In the genomic region with DNA sequence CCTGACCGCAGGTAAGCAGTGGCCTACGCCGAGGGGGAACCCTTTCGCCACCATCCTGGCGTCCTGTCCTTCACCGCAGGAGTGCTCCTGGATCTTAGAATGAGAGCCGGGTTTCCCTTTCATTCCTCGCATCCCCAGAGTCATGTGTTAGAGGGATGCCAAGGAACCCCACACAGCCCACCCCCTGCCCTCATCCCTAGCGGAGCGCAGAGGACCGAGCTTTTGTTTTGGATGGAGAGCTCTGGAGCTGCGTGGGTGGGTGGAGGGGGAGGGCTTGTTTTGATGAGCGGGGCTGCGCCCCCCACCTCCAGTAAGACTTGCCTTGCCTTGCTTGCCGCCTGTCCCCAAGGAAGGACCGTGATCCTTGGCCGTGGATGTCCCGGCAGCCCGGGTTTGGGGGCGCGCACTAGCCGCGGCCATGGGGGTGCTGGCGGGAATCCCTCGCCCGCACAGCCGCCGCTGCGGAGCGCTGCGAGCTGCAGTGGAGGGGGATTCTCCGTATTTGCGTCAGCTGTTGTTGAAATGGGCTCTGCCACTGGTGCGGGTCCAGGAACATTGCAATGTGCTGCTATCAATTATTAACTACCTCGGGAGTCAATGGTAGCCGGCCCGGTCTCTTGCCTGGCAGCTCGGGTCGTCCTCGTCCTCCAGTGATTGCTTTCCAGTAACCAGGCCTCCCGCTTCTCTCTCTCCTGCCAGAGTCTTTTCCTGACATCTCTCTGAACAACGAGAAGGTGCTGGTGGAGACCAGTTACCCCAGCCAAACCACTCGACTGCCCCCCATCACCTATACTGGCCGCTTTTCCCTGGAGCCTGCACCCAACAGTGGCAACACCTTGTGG, we compare ENCODE assay signal across 8 cellular contexts. TPM values are rescaled to one million over a fixed set of nuclear protein-coding genes. Genes with fewer than 3 reads are reported as not detected.
DNase-seq lines count a peak whose midpoint lies in the region; ATAC-seq, FAIRE-seq and TF ChIP-seq lines count a peak whose summit lies in the region.

No MANE protein-coding gene starts in this region.

- no peaks in the 10 kb centered on the region for H3K36me3 ChIP-seq in HUES64 (ENCODE audit: insufficient read depth, low read length)

- peaks cover 65% of the 10 kb centered on the region for H3K36me3 Mint-ChIP-seq in stimulated activated effector memory CD8-positive, alpha-beta T cell treated with anti-CD3 and anti-CD28 coated beads, Interleukin-12 subunit alpha, Interleukin-12 subunit beta, amount 100 ng/mL, for 72 hours

- TF ChIP-seq CTCF in AG04450 (IDR thresholded peaks at IDR 0.05; ENCODE audit: low read depth, low read length), result no peak

- no peaks in the 10 kb centered on the region for H3K9me3 Mint-ChIP-seq in stimulated activated effector memory CD8-positive, alpha-beta T cell treated with anti-CD3 and anti-CD28 coated beads, Interleukin-12 subunit alpha, Interleukin-12 subunit beta, amount 100 ng/mL, for 72 hours

- no peaks in the 10 kb centered on the region; the same call in 1 of the 2 replicates for H3K4me1 ChIP-seq in HUES64 (ENCODE audit: insufficient read depth, low read length)

- H3K27me3 ChIP-seq in AG04450 (ENCODE audit: control insufficient read depth, insufficient read depth, low read length), result no peaks in the 10 kb centered on the region
- H3K27me3 ChIP-seq in HUES64 (ENCODE audit: insufficient read depth, low read length), result peaks cover 21% of the 10 kb centered on the region

- no peak for ATAC-seq in stimulated activated effector memory CD8-positive, alpha-beta T cell treated with anti-CD3 and anti-CD28 coated beads, Interleukin-12 subunit alpha, Interleukin-12 subunit beta, amount 100 ng/mL, for 72 hours

- no peak overlapping the region for H3K27ac ChIP-seq in AG04450 (ENCODE audit: low read depth, low read length)
- H3K27ac ChIP-seq in HUES64 (ENCODE audit: low read depth, low read length), result no peak overlapping the region; the same call in 1 of the 2 replicates

- peak; percentile 43 for DNase-seq in AG04450 (ENCODE audit: low read depth, low spot score)
- peak; percentile 31 for DNase-seq in activated naive CD4-positive, alpha-beta T cell treated with anti-CD3 and anti-CD28 coated beads, Interleukin-2, amount 50 U/mL, for 16 hours
- peak; percentile 36 for DNase-seq in iris pigment epithelial cell (ENCODE audit: low read depth)
- DNase-seq in stimulated activated effector memory CD8-positive, alpha-beta T cell treated with anti-CD3 and anti-CD28 coated beads, Interleukin-12 subunit alpha, Interleukin-12 subunit beta, amount 100 ng/mL, for 72 hours (ENCODE audit: low spot score in 2 of 2), result peak in 1 of 2 donors; percentile 69
- DNase-seq in GM19238 (ENCODE audit: insufficient read length, low spot score), result no peak
- no peak for DNase-seq in GM19239 (ENCODE audit: insufficient read length, low spot score)
- no peak for DNase-seq in SKM-1 treated with dmso at 0.1 percent for 144 hours (lab: John Stamatoyannopoulos, UW; ENCODE audit: unreplicated experiment)

- CTCF ChIA-PET in AG04450 (lab: Charles Lee), result interaction anchor here (0.5 to 3.4 kb wide), 5 partner anchors 27 to 114 kb away, joined by 3 to 32 read pairs (median 6); a partner anchor contains a TSS

- H3K4me1 Mint-ChIP-seq in stimulated activated effector memory CD8-positive, alpha-beta T cell treated with anti-CD3 and anti-CD28 coated beads, Interleukin-12 subunit alpha, Interleukin-12 subunit beta, amount 100 ng/mL, for 72 hours, result peaks cover 29% of the 10 kb centered on the region

- H3K4me3 Mint-ChIP-seq in stimulated activated effector memory CD8-positive, alpha-beta T cell treated with anti-CD3 and anti-CD28 coated beads, Interleukin-12 subunit alpha, Interleukin-12 subunit beta, amount 100 ng/mL, for 72 hours, result peak overlapping the region; percentile 84

- FAIRE-seq in GM19239 (lab: Jason Lieb, UNC), result no peak

- POLR2A ChIA-PET in AG04450 (lab: Yijun Ruan, JAX), result interaction anchor here (0.6 to 2.9 kb wide), 11 partner anchors 7 to 827 kb away, joined by 3 to 26 read pairs (median 7); a partner anchor contains a TSS

- WGBS in HUES64, result 13% methylated on average over 44 of the region's 44 CpGs

- peak overlapping the region; percentile 94 for H3K4me3 ChIP-seq in AG04450 (ENCODE audit: low read depth, low read length)
- peak overlapping the region; percentile 74 for H3K4me3 ChIP-seq in HUES64 (ENCODE audit: low read length)

- H3K9me3 ChIP-seq in AG04450 (ENCODE audit: control insufficient read depth, insufficient read depth, low read length) (peaks cover 8% of the 10 kb centered on the region; the same call in 1 of the 2 replicates), HUES64 (ENCODE audit: insufficient read depth, low read depth, low read length) (no peaks in the 10 kb centered on the region)

- peak overlapping the region; percentile 93 for H3K27ac Mint-ChIP-seq in stimulated activated effector memory CD8-positive, alpha-beta T cell treated with anti-CD3 and anti-CD28 coated beads, Interleukin-12 subunit alpha, Interleukin-12 subunit beta, amount 100 ng/mL, for 72 hours

- H3K9ac ChIP-seq in HUES64 (ENCODE audit: low read depth, low read length), result peak overlapping the region; percentile 92

RNA-seq across cellular contexts. Expression of a gene that starts 1.0 kb away (rescaled TPM):
- polyA plus RNA-seq in AG04450 (2011; rRNA removed), result 17.0 and 24.5 TPM in 2 replicates
- 32.1 and 36.9 TPM in 2 replicates for polyA minus RNA-seq in AG04450 (2011; rRNA and poly(A)+ RNA removed)
- 10.5 TPM for polyA plus RNA-seq in HUES64 (2013, experiment 1 of 2)
- polyA plus RNA-seq in HUES64 (2013, experiment 2 of 2), result 7.4 TPM

RNA-seq across cellular contexts. Expression of a gene that starts 27.4 kb away (rescaled TPM):
- polyA plus RNA-seq in AG04450 (2011; rRNA removed), result 24.7 and 36.9 TPM in 2 replicates
- 39.7 and 40.2 TPM in 2 replicates for polyA minus RNA-seq in AG04450 (2011; rRNA and poly(A)+ RNA removed)
- 24.9 TPM for polyA plus RNA-seq in HUES64 (2013, experiment 1 of 2)
- polyA plus RNA-seq in HUES64 (2013, experiment 2 of 2), result 31.8 TPM

Comparison
In these comparisons a context has a peak if more than half of its experiments do, and no peak if none do; other contexts are left out.
1. DNase-seq: peak in AG04450 (single experiment), activated naive CD4-positive, alpha-beta T cell treated with anti-CD3 and anti-CD28 coated beads, Interleukin-2, amount 50 U/mL, for 16 hours (single experiment) and iris pigment epithelial cell (single experiment); none in GM19238 (single experiment), GM19239 (single experiment) and SKM-1 treated with dmso at 0.1 percent for 144 hours (single experiment).